21 cellular contexts compared by ENCODE assay signal in the genomic region with DNA sequence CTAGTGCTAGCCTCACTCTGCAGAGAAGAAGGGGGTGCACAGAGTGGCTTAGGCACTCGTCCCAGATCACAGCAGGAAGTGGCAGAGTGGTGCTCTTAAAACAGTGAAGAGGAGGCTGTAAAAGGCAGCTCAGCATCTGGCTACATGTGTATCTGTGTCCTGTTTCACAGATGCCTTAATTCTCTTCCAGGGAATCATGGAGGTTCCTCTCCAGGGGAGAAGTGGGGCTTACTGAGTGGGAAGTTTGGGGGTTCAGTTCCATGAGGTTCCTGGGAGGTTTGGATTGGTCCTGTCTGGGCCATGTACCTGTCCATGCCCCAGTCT.
DNase-seq lines count a peak whose midpoint lies in the region; ATAC-seq, FAIRE-seq and TF ChIP-seq lines count a peak whose summit lies in the region.
"Had no signal": no experiment of that assay in that cellular context is flagged by ENCODE, and none has a peak within 500 bp of the region (broad histone marks: within the 10 kb centered on the region; RNA-seq: fewer than 3 reads in every experiment).

No MANE protein-coding gene starts in this region.

- H3K27ac Mint-ChIP-seq in brain: peak overlapping the region; percentile 23 to 94 (median 49)
- H3K27ac Mint-ChIP-seq: mesothelial cell of epicardium, nephron progenitor cell had no signal

- no peak for TF ChIP-seq CTCF in brain (conservative IDR thresholded peaks at IDR 0.05)

- H3K36me3 Mint-ChIP-seq in brain: no peaks in the 10 kb centered on the region
- H3K36me3 Mint-ChIP-seq: mesothelial cell of epicardium had no signal

- H3K4me3 Mint-ChIP-seq in brain: peak overlapping the region in 1 of 5 experiments; percentile 27
- H3K4me3 Mint-ChIP-seq: mesothelial cell of epicardium, nephron progenitor cell had no signal

- peaks cover 50% of the 10 kb centered on the region for H3K4me1 Mint-ChIP-seq in brain

- H3K27me3 Mint-ChIP-seq in brain: peaks cover 8% of the 10 kb centered on the region

- peaks cover 0 to 7% (median 6%) of the 10 kb centered on the region in 5 experiments for H3K9me3 Mint-ChIP-seq in brain

- DNase-seq in Right ventricle myocardium superior (no peak), Right ventricle myocardium inferior (ENCODE audit: missing footprints) (no peak), NCI-H1092 (lab: John Stamatoyannopoulos, UW) (peak; percentile 48), aorta (no peak), SK-N-DZ (ENCODE audit: low spot score) (no peak), small intestine (no peak)
- no peak for DNase-seq in stimulated activated CD4-positive, alpha-beta T cell treated with anti-CD3 and anti-CD28 coated beads, Interleukin-12 subunit alpha, Interleukin-12 subunit beta, amount 100 ng/mL, for 4 hours
- DNase-seq: activated CD4-positive, alpha-beta T cell treated with anti-CD3 and anti-CD28 coated beads, Interleukin-2, amount 50 U/mL, for 4 hours; activated gamma-delta T cell; amniotic stem cell; effector CD8-positive, alpha-beta T cell; nephron progenitor cell; SJCRH30; T-helper 2 cell; testis; WERI-Rb-1 had no signal

- H3K4me1 ChIP-seq in aorta (ENCODE audit: control insufficient read depth in 1 of 2, insufficient read depth in 2 of 2, low read length in 2 of 2) (no peaks in the 10 kb centered on the region), small intestine (ENCODE audit: control insufficient read depth in 2 of 2, insufficient read depth in 1 of 2, low read depth in 1 of 2, low read length in 1 of 2) (no peaks in the 10 kb centered on the region)
- H3K4me1 ChIP-seq: prostate gland, SJCRH30, testis had no signal

- FAIRE-seq in small intestine (lab: Jason Lieb, UNC): no peak
- FAIRE-seq: H54 had no signal

- H3K4me3 ChIP-seq in aorta (ENCODE audit: low read length in 2 of 2) (no peak overlapping the region), small intestine (ENCODE audit: low read depth in 1 of 2, low read length in 2 of 2) (no peak overlapping the region)
- H3K4me3 ChIP-seq: prostate gland, SJCRH30, testis had no signal

- no peaks in the 10 kb centered on the region for H3K36me3 ChIP-seq in aorta (ENCODE audit: control insufficient read depth in 1 of 2, insufficient read depth in 2 of 2, low read length in 1 of 2)
- no peaks in the 10 kb centered on the region for H3K36me3 ChIP-seq in small intestine (ENCODE audit: control insufficient read depth in 2 of 2, insufficient read depth in 2 of 2, low read length in 2 of 2)
- H3K36me3 ChIP-seq: esophagus muscularis mucosa, prostate gland, SJCRH30, WERI-Rb-1 had no signal

- no peaks in the 10 kb centered on the region for H3K27me3 ChIP-seq in aorta (ENCODE audit: control insufficient read depth in 1 of 2, insufficient read depth in 2 of 2, low read length in 1 of 2)
- H3K27me3 ChIP-seq in small intestine (ENCODE audit: control insufficient read depth in 2 of 2, insufficient read depth in 2 of 2, low read length in 2 of 2): peaks cover 6 to 29% of the 10 kb centered on the region in 2 donors
- H3K27me3 ChIP-seq: testis had no signal

- intact Hi-C loops in Right ventricle myocardium superior (cut with DNase I): no loop called here
- intact Hi-C loops in Right ventricle myocardium inferior (cut with DNase I): no loop called here
- intact Hi-C loops in aorta (cut with DNase I): no loop called here

- H3K9me3 ChIP-seq in aorta (ENCODE audit: control insufficient read depth, low read length) (peaks cover 3% of the 10 kb centered on the region), small intestine (ENCODE audit: control insufficient read depth, low read depth) (no peaks in the 10 kb centered on the region)
- H3K9me3 ChIP-seq: esophagus muscularis mucosa, prostate gland, SJCRH30, testis had no signal

- peak; percentile 18 for ATAC-seq in Right ventricle myocardium superior (ENCODE audit: poor library complexity)
- ATAC-seq in Right ventricle myocardium inferior: no peak
- peak; percentile 40 for ATAC-seq in aorta (ENCODE audit: low FRiP score)

- H3K27ac ChIP-seq in aorta (ENCODE audit: low read depth in 1 of 2, low read length in 2 of 2): no peak overlapping the region
- no peak overlapping the region for H3K27ac ChIP-seq in small intestine (ENCODE audit: low read depth in 1 of 2, low read length in 1 of 2)
- H3K27ac ChIP-seq: SJCRH30, WERI-Rb-1 had no signal

- WGBS in aorta, 2 donors: 0 to 6% methylated on average over 1 of the region's 1 CpG
- WGBS in small intestine, 3 donors: 0 to 6% (median 5%) methylated on average over 1 of the region's 1 CpG
